ENCODE assay signal across 8 cellular contexts in the genomic region with DNA sequence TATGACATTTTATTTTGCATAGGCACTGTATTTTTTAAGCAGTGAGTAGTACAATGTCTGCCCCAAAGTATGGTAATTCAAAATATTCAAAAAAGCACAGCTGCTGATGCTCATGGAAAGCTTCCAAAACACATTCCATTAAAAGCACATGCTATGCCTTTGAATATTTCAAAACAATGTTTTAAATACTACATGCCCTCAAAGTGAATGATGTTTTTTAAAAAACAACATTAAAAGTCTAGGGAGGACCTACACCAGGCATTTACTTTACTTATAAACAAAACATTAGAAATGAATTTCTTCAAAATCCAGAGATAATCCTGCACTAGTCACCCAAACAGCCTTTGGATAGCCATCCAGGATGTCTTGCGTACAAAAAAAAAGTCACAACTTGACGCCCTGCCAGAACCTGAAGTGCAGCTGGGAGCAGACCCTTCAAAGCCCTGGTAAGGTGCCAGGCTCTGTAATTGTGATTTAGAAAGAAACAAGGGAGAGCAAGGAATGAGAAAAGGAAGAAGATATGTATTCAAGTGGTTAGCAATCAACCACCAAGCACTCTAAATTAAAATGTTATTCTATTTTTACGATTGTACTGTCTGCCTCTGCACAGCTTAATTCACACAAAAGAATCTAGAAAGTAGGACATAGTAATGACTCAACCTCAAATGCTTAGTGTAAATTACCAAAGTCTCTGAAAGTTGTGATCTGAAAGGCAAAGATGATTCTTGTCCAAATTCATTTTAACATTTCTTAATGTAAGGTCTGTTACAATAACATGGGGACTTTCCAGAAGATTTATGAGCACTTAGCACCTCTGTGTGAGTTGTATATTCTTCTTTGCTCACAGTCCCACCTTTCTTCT. TPM values are rescaled to one million over a fixed set of nuclear protein-coding genes. Genes with fewer than 3 reads are reported as not detected.
A peak's percentile ranks its signal among the peaks of the same experiment; 100 is the strongest.
DNase-seq lines count a peak whose midpoint lies in the region; ATAC-seq, FAIRE-seq and TF ChIP-seq lines count a peak whose summit lies in the region.

No MANE protein-coding gene starts in this region.

- FAIRE-seq in GM12878 (lab: Jason Lieb, UNC), result peak; percentile 27

- CTCF ChIA-PET in GM12878 (lab: Yijun Ruan, JAX), result interaction anchor here (0.6 to 1.3 kb wide), 2 partner anchors 57 to 294 kb away, joined by 3 read pairs; no protein-coding TSS in a partner anchor

- TF ChIP-seq CTCF in AG10803 (conservative IDR thresholded peaks at IDR 0.05; ENCODE audit: low read length), result no peak
- no peak for TF ChIP-seq CTCF in GM12878 (IDR thresholded peaks at IDR 0.05 in 2 of 3, conservative IDR thresholded peaks at IDR 0.05 in 1 of 3; ENCODE audit: control insufficient read depth in 2 of 3, extremely low read depth in 1 of 3, insufficient read depth in 1 of 3, low read depth in 3 of 3, low read length in 3 of 3)

- H3K79me2 ChIP-seq in GM12878 (ENCODE audit: control insufficient read depth, insufficient read depth, low read length), result peaks cover 15% of the 10 kb centered on the region

- peak; percentile 87 for DNase-seq in AG10803 (ENCODE audit: low read depth)
- peak; percentile 43 for DNase-seq in GM12878 (ENCODE audit: low read depth, low spot score)
- peak; percentile 11 for DNase-seq in medulla oblongata (ENCODE audit: extremely low spot score)
- no peak for DNase-seq in COLO668 (lab: John Stamatoyannopoulos, UW; ENCODE audit: unreplicated experiment)
- DNase-seq in GF-D8 (lab: John Stamatoyannopoulos, UW), result no peak
- DNase-seq in NCI-H524 treated with DMSO at 0.1 percent for 48 hours (lab: John Stamatoyannopoulos, UW), result no peak

- WGBS in GM12878 (ENCODE audit: insufficient coverage, insufficient replicate concordance, low lambda C conversion rate, missing lambda C conversion rate), result 45% methylated on average over 3 of the region's 3 CpGs

- TF ChIP-seq RAD21 in GM12878 (IDR thresholded peaks at IDR 0.05; ENCODE audit: insufficient read depth, low read depth, low read length), result no peak

- SMC1A ChIA-PET in GM12878 (lab: Charles Lee; ENCODE audit: uncharacterized antibody, unreplicated experiment), result interaction anchor here (0.5 to 1.1 kb wide), 4 partner anchors 22 to 223 kb away, joined by 3 to 4 read pairs (median 3); no protein-coding TSS in a partner anchor

- BruUV-seq in GM12878 (replicated peaks; lab: Mats Ljungman, UMichigan), result no TSS peak

- H2AFZ ChIP-seq in GM12878 (ENCODE audit: control insufficient read depth, low read depth, low read length), result no peak overlapping the region

- intact Hi-C loops in GM12878 (cut with micrococcal nuclease; ENCODE audit: unreplicated experiment), result no loop called here

- POLR2A ChIA-PET in GM12878 (lab: Charles Lee), result interaction anchor here (1.7 kb wide), 1 partner anchor 11 kb away, joined by 4 read pairs; no protein-coding TSS in a partner anchor

- in situ Hi-C loops in GM12878 (cut with MboI), result no loop called here

- H3K9ac ChIP-seq in HUES48 (ENCODE audit: low read depth, low read length) (no peak overlapping the region), GM12878 (ENCODE audit: control insufficient read depth, insufficient read depth, low read length) (no peak overlapping the region)

- H3K9me3 ChIP-seq in HUES48 (ENCODE audit: control insufficient read depth, insufficient read depth, low read length), result peaks cover 24% of the 10 kb centered on the region
- H3K9me3 ChIP-seq in GM12878 (replicated peaks; ENCODE audit: control insufficient read depth, insufficient read depth, low read length), result peaks cover 34% of the 10 kb centered on the region

- peak overlapping the region; percentile 5; the same call in 1 of the 2 replicates for H3K4me2 ChIP-seq in GM12878 (ENCODE audit: control insufficient read depth, insufficient read depth)

- H3K27ac ChIP-seq in HUES48 (ENCODE audit: low read depth, low read length) (peak overlapping the region; percentile 26), GM12878 (ENCODE audit: control insufficient read depth, insufficient read depth) (peak overlapping the region; percentile 39; the same call in 1 of the 2 replicates)

- H3K4me3 ChIP-seq in AG10803 (ENCODE audit: low read length) (no peak overlapping the region), HUES48 (ENCODE audit: low read depth, low read length) (no peak overlapping the region), GM12878 (no peak overlapping the region)

- TF ChIP-seq POLR2A in GM12878 (IDR thresholded peaks at IDR 0.05; ENCODE audit: low read depth, low read length), result no peak

- peaks cover 39% of the 10 kb centered on the region for H3K4me1 ChIP-seq in HUES48 (ENCODE audit: control insufficient read depth, insufficient read depth, low read length)
- peaks cover 4% of the 10 kb centered on the region; the same call in 1 of the 2 replicates for H3K4me1 ChIP-seq in GM12878 (ENCODE audit: control insufficient read depth, insufficient read depth, low read length)

- RAD21 ChIA-PET in GM12878 (lab: Charles Lee; ENCODE audit: unreplicated experiment), result no interaction called here

- H3K27me3 ChIP-seq in HUES48 (ENCODE audit: control insufficient read depth, insufficient read depth, low read length) (no peaks in the 10 kb centered on the region), GM12878 (replicated peaks in 1 of 2; ENCODE audit: control insufficient read depth in 2 of 2, insufficient read depth in 2 of 2, low read length in 1 of 2) (no peaks in the 10 kb centered on the region)

- H3K36me3 ChIP-seq in HUES48 (ENCODE audit: control insufficient read depth, insufficient read depth, low read length), result no peaks in the 10 kb centered on the region; the same call in 1 of the 2 replicates
- H3K36me3 ChIP-seq in GM12878 (ENCODE audit: control insufficient read depth in 2 of 2, insufficient read depth in 2 of 2, low read length in 1 of 2), result peaks cover 0 to 4% of the 10 kb centered on the region in 2 experiments; a peak in 3 of 4 replicates

- no peaks in the 10 kb centered on the region for H4K20me1 ChIP-seq in GM12878 (ENCODE audit: control insufficient read depth, insufficient read depth)

- peak; percentile 84 for ATAC-seq in GM12878
- ATAC-seq in HG03097 (IDR thresholded peaks at IDR 0.05; ENCODE audit: low FRiP score, unreplicated experiment), result no peak

- no peak for TF ChIP-seq EP300 in GM12878 (IDR thresholded peaks at IDR 0.05; ENCODE audit: borderline replicate concordance in 1 of 2, control insufficient read depth in 1 of 2, low read depth in 2 of 2, low read length in 2 of 2)

TF ChIP-seq in GM12878, 131 proteins besides CTCF, POLR2A, EP300 and RAD21 (continues in another document):
- TF ChIP-seq ZNF24 (IDR thresholded peaks at IDR 0.05), result peak; percentile 74
- peak; percentile 62; the same call in 1 of the 2 replicates for TF ChIP-seq MTA2 (IDR thresholded peaks at IDR 0.05; ENCODE audit: low read depth)
- TF ChIP-seq, protein P1, sequence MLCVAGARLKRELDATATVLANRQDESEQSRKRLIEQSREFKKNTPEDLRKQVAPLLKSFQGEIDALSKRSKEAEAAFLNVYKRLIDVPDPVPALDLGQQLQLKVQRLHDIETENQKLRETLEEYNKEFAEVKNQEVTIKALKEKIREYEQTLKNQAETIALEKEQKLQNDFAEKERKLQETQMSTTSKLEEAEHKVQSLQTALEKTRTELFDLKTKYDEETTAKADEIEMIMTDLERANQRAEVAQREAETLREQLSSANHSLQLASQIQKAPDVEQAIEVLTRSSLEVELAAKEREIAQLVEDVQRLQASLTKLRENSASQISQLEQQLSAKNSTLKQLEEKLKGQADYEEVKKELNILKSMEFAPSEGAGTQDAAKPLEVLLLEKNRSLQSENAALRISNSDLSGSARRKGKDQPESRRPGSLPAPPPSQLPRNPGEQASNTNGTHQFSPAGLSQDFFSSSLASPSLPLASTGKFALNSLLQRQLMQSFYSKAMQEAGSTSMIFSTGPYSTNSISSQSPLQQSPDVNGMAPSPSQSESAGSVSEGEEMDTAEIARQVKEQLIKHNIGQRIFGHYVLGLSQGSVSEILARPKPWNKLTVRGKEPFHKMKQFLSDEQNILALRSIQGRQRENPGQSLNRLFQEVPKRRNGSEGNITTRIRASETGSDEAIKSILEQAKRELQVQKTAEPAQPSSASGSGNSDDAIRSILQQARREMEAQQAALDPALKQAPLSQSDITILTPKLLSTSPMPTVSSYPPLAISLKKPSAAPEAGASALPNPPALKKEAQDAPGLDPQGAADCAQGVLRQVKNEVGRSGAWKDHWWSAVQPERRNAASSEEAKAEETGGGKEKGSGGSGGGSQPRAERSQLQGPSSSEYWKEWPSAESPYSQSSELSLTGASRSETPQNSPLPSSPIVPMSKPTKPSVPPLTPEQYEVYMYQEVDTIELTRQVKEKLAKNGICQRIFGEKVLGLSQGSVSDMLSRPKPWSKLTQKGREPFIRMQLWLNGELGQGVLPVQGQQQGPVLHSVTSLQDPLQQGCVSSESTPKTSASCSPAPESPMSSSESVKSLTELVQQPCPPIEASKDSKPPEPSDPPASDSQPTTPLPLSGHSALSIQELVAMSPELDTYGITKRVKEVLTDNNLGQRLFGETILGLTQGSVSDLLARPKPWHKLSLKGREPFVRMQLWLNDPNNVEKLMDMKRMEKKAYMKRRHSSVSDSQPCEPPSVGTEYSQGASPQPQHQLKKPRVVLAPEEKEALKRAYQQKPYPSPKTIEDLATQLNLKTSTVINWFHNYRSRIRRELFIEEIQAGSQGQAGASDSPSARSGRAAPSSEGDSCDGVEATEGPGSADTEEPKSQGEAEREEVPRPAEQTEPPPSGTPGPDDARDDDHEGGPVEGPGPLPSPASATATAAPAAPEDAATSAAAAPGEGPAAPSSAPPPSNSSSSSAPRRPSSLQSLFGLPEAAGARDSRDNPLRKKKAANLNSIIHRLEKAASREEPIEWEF (IDR thresholded peaks at IDR 0.05; ENCODE audit: insufficient replicate concordance, low read depth, low read length), result no peak

RNA-seq across cellular contexts. Expression of a gene that starts 31.9 kb away (rescaled TPM):
- total RNA-seq in GM12878 (2013; cell fraction: nucleolus; rRNA removed), result 250 and 265 TPM in 2 replicates
- 25.0 and 27.6 TPM in 2 replicates for total RNA-seq in GM12878 (2014; rRNA removed)
- 30.1 and 33.1 TPM in 2 replicates for total RNA-seq in GM12878 (2014; rRNA removed; fragmentation: Illumina TruSeq; extraction: Trizol)
- total RNA-seq in GM12878 (2021), result 15.2 and 20.0 TPM in 2 replicates
- polyA plus RNA-seq in GM12878 (2011; ENCODE audit: low read depth), result 3.9 TPM
- 39.0 and 65.8 TPM in 2 replicates for polyA plus RNA-seq in GM12878 (2011; rRNA removed)
- 11.5 and 11.8 TPM in 2 replicates for polyA plus RNA-seq in GM12878 (2011; cell fraction: cytosol; rRNA removed)
- polyA plus RNA-seq in GM12878 (2011; cell fraction: nucleus; rRNA removed), result 64.8 and 72.7 TPM in 2 replicates
- polyA plus RNA-seq in GM12878 (2012), result 6.7 and 10.3 TPM in 2 replicates
- 36.0 and 50.1 TPM in 2 replicates for polyA plus RNA-seq in GM12878 (2014; fragmentation: Illumina TruSeq; extraction: Trizol)
- 1 to 10 TPM; 4.3 to 5.0 TPM for polyA plus RNA-seq in GM12878 (2014; fragmentation: Nextera tagmentation; extraction: Ambion mirVana)
- polyA plus RNA-seq in GM12878 (2014; rRNA removed), result 18.5 and 25.2 TPM in 2 replicates
- polyA plus RNA-seq in GM12878 (2016; fragmentation: Nextera tagmentation; extraction: Ambion mirVana), result 10 to 100 TPM; 14.2 to 15.9 TPM
- 32.6 and 36.1 TPM in 2 replicates for polyA minus RNA-seq in GM12878 (2011; rRNA and poly(A)+ RNA removed)
- 7.4 and 11.9 TPM in 2 replicates for polyA minus RNA-seq in GM12878 (2011; cell fraction: cytosol; rRNA and poly(A)+ RNA removed)
- 59.0 and 110 TPM in 2 replicates for polyA minus RNA-seq in GM12878 (2011; cell fraction: nucleus; rRNA and poly(A)+ RNA removed)

Comparison
In these comparisons a context has a peak if more than half of its experiments do, and no peak if none do; other contexts are left out.
1. DNase-seq: peak in AG10803 (single experiment), GM12878 (single experiment) and medulla oblongata (single experiment); none in COLO668 (single experiment), GF-D8 (single experiment) and NCI-H524 treated with DMSO at 0.1 percent for 48 hours (single experiment).